In genomic region chr15:44264148-44264547, GRCh38 we compare ENCODE assay signal across 1 cellular context.
TF ChIP-seq lines count a peak whose summit lies in the region.

No MANE protein-coding gene starts in this region.

TF ChIP-seq in K562, 482 proteins besides CTCF, POLR2A, EP300 and RAD21:
- peak; percentile 43 for TF ChIP-seq MEIS2 (IDR thresholded peaks at IDR 0.05; ENCODE audit: partially characterized antibody)
- no peak for TF ChIP-seq NCOA2 (IDR thresholded peaks at IDR 0.05; ENCODE audit: partially characterized antibody in 2 of 2)
- peak in 1 of 2 experiments; percentile 20; a peak in 1 of 4 replicates for TF ChIP-seq RCOR1 (IDR thresholded peaks at IDR 0.05; ENCODE audit: borderline replicate concordance in 1 of 2, low read depth in 2 of 2, low read length in 2 of 2)
